23 cellular contexts compared by ENCODE assay signal in the genomic region with DNA sequence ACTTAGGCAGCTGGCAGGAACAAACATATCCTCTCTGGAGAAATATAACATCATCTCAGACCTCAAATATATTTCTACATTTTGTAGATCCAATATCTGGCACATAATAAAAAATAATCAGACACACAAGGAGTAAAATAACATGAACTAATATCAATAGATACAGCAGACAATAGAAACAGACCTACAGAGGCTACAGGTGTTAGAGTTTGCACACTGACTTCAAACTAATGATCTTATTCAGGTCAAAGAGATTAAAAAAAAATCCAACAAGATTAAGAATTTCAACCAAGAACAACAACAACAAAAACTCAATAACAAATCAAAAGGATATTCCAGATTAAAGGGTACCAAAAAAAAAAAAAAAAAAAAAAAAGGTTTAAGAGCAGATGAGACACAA.
"Had no signal": no experiment of that assay in that cellular context is flagged by ENCODE, and none has a peak within 500 bp of the region (broad histone marks: within the 10 kb centered on the region; RNA-seq: fewer than 3 reads in every experiment).

No MANE protein-coding gene starts in this region.

- H3K4me3 Mint-ChIP-seq: dendritic cell treated with granulocyte-macrophage colony-stimulating factor and Interleukin-4, amounts not matched to agents 40 ng/mL and 50 ng/mL, for 4 days; effector memory CD8-positive, alpha-beta T cell; mesothelial cell of epicardium; naive B cell had no signal

- H3K27me3 ChIP-seq: colonic mucosa, esophagus muscularis mucosa, foreskin keratinocyte, gastrocnemius medialis, heart right ventricle had no signal

- H3K9me3 ChIP-seq: colonic mucosa had no signal

- H3K4me3 ChIP-seq: colonic mucosa, esophagus muscularis mucosa, heart right ventricle, left lung, lower lobe of right lung, mucosa of descending colon had no signal

- H3K4me1 Mint-ChIP-seq: mesothelial cell of epicardium, naive B cell had no signal

- H3K36me3 ChIP-seq: colonic mucosa, esophagus muscularis mucosa, gastrocnemius medialis, heart right ventricle, left lung, lower lobe of right lung had no signal

- DNase-seq: colonic mucosa; cortex of kidney; effector CD8-positive, alpha-beta T cell; effector memory CD8-positive, alpha-beta T cell; foreskin keratinocyte; gastrocnemius medialis; glutamatergic neuron; head of caudate nucleus; heart right ventricle; hippocampal formation; islet precursor cell; kidney; left cardiac atrium; left lung; left ventricle myocardium superior; lower lobe of right lung; mesenchymal stem cell; mucosa of descending colon; naive B cell had no signal

- H3K4me1 ChIP-seq: colonic mucosa, esophagus muscularis mucosa, foreskin keratinocyte, gastrocnemius medialis, heart right ventricle, left lung, lower lobe of right lung had no signal

- H3K27ac ChIP-seq: colonic mucosa, esophagus muscularis mucosa, foreskin keratinocyte, gastrocnemius medialis, heart right ventricle, left lung, lower lobe of right lung had no signal

- H3K27ac Mint-ChIP-seq: dendritic cell treated with granulocyte-macrophage colony-stimulating factor and Interleukin-4, amounts not matched to agents 40 ng/mL and 50 ng/mL, for 4 days; effector memory CD8-positive, alpha-beta T cell; mesothelial cell of epicardium had no signal

- FAIRE-seq: endothelial cell of umbilical vein, kidney had no signal
